1 cellular context compared by ENCODE assay signal in the genomic region with DNA sequence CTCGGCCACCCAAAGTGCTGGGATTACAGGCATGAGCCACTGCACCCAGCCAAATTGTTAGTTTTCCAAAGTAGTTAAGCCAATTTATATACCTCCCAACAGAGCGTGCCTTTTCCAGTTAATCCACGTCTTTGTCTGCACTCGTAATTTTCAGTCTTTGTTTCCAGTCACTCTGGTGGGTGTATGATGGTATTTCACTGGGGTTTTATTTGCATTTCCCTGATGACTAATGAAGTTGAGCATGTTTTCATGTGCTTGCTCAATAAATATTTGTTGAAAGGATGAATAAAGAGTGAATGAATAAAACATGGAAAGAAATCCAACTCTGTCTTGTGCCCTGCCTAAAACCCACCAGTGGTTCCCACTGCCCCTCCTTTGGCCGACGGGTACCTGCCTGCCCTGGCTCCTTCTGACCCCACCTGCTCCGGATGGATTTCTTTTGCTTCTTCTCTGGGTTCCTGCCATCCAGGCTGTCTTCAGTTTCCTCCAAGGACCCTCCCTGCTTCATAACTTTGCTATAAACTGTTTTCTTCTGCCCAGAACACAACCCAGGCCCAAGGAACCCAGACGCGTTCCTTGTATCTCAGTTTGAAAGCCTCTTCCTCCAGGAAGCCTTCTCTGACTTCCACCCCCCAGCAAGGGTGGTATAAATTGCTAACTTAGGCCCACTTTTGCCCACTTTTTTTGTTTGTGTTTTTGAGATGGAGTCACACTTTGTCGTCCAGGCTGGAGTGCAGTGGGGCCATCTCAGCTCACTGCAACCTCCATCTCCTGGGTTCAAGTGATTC.
TF ChIP-seq lines count a peak whose summit lies in the region.

No MANE protein-coding gene starts in this region.

TF ChIP-seq in HepG2, 621 proteins besides CTCF, POLR2A, EP300 and RAD21 (continued from another document and continues in another):
- TF ChIP-seq ELF3 (CRISPR knock-in tag; IDR thresholded peaks at IDR 0.05) = peak; percentile 43; the same call in 1 of the 2 replicates
- TF ChIP-seq KDM4B (CRISPR knock-in tag; IDR thresholded peaks at IDR 0.05) = no peak
- no peak for TF ChIP-seq ZSCAN20 (CRISPR knock-in tag; IDR thresholded peaks at IDR 0.05; ENCODE audit: borderline replicate concordance)
- TF ChIP-seq SSRP1 (CRISPR knock-in tag; IDR thresholded peaks at IDR 0.05) = no peak
- TF ChIP-seq GATAD2A (CRISPR knock-in tag; IDR thresholded peaks at IDR 0.05) = peak; percentile 73
- no peak for TF ChIP-seq ZFP36L1 (CRISPR knock-in tag; IDR thresholded peaks at IDR 0.05)
- no peak for TF ChIP-seq FOXK2 (IDR thresholded peaks at IDR 0.05)
- no peak for TF ChIP-seq ZNF850 (CRISPR knock-in tag; conservative IDR thresholded peaks at IDR 0.05)
- TF ChIP-seq ZBTB3 (CRISPR knock-in tag; IDR thresholded peaks at IDR 0.05; ENCODE audit: borderline replicate concordance, low read depth) = no peak
- no peak for TF ChIP-seq ARNT2 (CRISPR knock-in tag; IDR thresholded peaks at IDR 0.05; ENCODE audit: low read depth)
- TF ChIP-seq, protein P1, sequence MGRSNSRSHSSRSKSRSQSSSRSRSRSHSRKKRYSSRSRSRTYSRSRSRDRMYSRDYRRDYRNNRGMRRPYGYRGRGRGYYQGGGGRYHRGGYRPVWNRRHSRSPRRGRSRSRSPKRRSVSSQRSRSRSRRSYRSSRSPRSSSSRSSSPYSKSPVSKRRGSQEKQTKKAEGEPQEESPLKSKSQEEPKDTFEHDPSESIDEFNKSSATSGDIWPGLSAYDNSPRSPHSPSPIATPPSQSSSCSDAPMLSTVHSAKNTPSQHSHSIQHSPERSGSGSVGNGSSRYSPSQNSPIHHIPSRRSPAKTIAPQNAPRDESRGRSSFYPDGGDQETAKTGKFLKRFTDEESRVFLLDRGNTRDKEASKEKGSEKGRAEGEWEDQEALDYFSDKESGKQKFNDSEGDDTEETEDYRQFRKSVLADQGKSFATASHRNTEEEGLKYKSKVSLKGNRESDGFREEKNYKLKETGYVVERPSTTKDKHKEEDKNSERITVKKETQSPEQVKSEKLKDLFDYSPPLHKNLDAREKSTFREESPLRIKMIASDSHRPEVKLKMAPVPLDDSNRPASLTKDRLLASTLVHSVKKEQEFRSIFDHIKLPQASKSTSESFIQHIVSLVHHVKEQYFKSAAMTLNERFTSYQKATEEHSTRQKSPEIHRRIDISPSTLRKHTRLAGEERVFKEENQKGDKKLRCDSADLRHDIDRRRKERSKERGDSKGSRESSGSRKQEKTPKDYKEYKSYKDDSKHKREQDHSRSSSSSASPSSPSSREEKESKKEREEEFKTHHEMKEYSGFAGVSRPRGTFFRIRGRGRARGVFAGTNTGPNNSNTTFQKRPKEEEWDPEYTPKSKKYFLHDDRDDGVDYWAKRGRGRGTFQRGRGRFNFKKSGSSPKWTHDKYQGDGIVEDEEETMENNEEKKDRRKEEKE (IDR thresholded peaks at IDR 0.05) = no peak
- 0 out of 2 replicates have a peak, but pooled peaks have one; percentile 67 for TF ChIP-seq ZNF784 (CRISPR knock-in tag; IDR thresholded peaks at IDR 0.05; ENCODE audit: borderline replicate concordance)
- TF ChIP-seq, protein P2, sequence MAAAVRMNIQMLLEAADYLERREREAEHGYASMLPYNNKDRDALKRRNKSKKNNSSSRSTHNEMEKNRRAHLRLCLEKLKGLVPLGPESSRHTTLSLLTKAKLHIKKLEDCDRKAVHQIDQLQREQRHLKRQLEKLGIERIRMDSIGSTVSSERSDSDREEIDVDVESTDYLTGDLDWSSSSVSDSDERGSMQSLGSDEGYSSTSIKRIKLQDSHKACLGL (CRISPR knock-in tag; IDR thresholded peaks at IDR 0.05) = no peak
- no peak for TF ChIP-seq ZNF124 (CRISPR knock-in tag; IDR thresholded peaks at IDR 0.05)
- no peak for TF ChIP-seq PBX2 (CRISPR knock-in tag; IDR thresholded peaks at IDR 0.05)
- TF ChIP-seq YEATS2 (CRISPR knock-in tag; IDR thresholded peaks at IDR 0.05; ENCODE audit: borderline replicate concordance) = no peak
- no peak for TF ChIP-seq IKZF1 (IDR thresholded peaks at IDR 0.05)
- TF ChIP-seq ZNF446 (CRISPR knock-in tag; IDR thresholded peaks at IDR 0.05) = no peak
- no peak for TF ChIP-seq RNF219 (CRISPR knock-in tag; IDR thresholded peaks at IDR 0.05)
- no peak for TF ChIP-seq ATF7 (IDR thresholded peaks at IDR 0.05)
- no peak for TF ChIP-seq ATF7 (CRISPR knock-in tag; IDR thresholded peaks at IDR 0.05)
- TF ChIP-seq DNMT3B (CRISPR knock-in tag; conservative IDR thresholded peaks at IDR 0.05) = no peak
- TF ChIP-seq TP53 (CRISPR knock-in tag; conservative IDR thresholded peaks at IDR 0.05) = no peak
- TF ChIP-seq ZNF883 (CRISPR knock-in tag; IDR thresholded peaks at IDR 0.05; ENCODE audit: not compliant biosample characterization) = no peak
- no peak for TF ChIP-seq ZNF234 (CRISPR knock-in tag; conservative IDR thresholded peaks at IDR 0.05)
- peak; percentile 50; the same call in 1 of the 2 replicates for TF ChIP-seq CEBPG (CRISPR knock-in tag; IDR thresholded peaks at IDR 0.05)
- TF ChIP-seq FOXO1 (CRISPR knock-in tag; IDR thresholded peaks at IDR 0.05) = no peak
- no peak for TF ChIP-seq ZNF713 (CRISPR knock-in tag; IDR thresholded peaks at IDR 0.05)
- 0 out of 2 replicates have a peak, but pooled peaks have one; percentile 43 for TF ChIP-seq KLF6 (CRISPR knock-in tag; IDR thresholded peaks at IDR 0.05)
- TF ChIP-seq SALL2 (CRISPR knock-in tag; IDR thresholded peaks at IDR 0.05) = no peak
- TF ChIP-seq ZSCAN30 (CRISPR knock-in tag; IDR thresholded peaks at IDR 0.05) = no peak
- TF ChIP-seq CSRNP2 (CRISPR knock-in tag; conservative IDR thresholded peaks at IDR 0.05; ENCODE audit: low read depth) = no peak
- no peak for TF ChIP-seq POGZ (CRISPR knock-in tag; IDR thresholded peaks at IDR 0.05)
- TF ChIP-seq RXRB (CRISPR knock-in tag; IDR thresholded peaks at IDR 0.05; ENCODE audit: borderline replicate concordance) = 0 out of 2 replicates have a peak, but pooled peaks have one; percentile 19
- TF ChIP-seq, protein P3, sequence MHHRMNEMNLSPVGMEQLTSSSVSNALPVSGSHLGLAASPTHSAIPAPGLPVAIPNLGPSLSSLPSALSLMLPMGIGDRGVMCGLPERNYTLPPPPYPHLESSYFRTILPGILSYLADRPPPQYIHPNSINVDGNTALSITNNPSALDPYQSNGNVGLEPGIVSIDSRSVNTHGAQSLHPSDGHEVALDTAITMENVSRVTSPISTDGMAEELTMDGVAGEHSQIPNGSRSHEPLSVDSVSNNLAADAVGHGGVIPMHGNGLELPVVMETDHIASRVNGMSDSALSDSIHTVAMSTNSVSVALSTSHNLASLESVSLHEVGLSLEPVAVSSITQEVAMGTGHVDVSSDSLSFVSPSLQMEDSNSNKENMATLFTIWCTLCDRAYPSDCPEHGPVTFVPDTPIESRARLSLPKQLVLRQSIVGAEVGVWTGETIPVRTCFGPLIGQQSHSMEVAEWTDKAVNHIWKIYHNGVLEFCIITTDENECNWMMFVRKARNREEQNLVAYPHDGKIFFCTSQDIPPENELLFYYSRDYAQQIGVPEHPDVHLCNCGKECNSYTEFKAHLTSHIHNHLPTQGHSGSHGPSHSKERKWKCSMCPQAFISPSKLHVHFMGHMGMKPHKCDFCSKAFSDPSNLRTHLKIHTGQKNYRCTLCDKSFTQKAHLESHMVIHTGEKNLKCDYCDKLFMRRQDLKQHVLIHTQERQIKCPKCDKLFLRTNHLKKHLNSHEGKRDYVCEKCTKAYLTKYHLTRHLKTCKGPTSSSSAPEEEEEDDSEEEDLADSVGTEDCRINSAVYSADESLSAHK (CRISPR knock-in tag; IDR thresholded peaks at IDR 0.05; ENCODE audit: borderline replicate concordance) = no peak
- no peak for TF ChIP-seq ZNF343 (CRISPR knock-in tag; IDR thresholded peaks at IDR 0.05)
- TF ChIP-seq, protein P4, sequence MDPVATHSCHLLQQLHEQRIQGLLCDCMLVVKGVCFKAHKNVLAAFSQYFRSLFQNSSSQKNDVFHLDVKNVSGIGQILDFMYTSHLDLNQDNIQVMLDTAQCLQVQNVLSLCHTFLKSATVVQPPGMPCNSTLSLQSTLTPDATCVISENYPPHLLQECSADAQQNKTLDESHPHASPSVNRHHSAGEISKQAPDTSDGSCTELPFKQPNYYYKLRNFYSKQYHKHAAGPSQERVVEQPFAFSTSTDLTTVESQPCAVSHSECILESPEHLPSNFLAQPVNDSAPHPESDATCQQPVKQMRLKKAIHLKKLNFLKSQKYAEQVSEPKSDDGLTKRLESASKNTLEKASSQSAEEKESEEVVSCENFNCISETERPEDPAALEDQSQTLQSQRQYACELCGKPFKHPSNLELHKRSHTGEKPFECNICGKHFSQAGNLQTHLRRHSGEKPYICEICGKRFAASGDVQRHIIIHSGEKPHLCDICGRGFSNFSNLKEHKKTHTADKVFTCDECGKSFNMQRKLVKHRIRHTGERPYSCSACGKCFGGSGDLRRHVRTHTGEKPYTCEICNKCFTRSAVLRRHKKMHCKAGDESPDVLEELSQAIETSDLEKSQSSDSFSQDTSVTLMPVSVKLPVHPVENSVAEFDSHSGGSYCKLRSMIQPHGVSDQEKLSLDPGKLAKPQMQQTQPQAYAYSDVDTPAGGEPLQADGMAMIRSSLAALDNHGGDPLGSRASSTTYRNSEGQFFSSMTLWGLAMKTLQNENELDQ (CRISPR knock-in tag; IDR thresholded peaks at IDR 0.05; ENCODE audit: borderline replicate concordance) = no peak
- peak; percentile 20; the same call in 1 of the 2 replicates for TF ChIP-seq ZNF644 (CRISPR knock-in tag; IDR thresholded peaks at IDR 0.05; ENCODE audit: low read depth)
- 0 out of 2 replicates have a peak, but pooled peaks have one; percentile 12 for TF ChIP-seq KAT8 (CRISPR knock-in tag; IDR thresholded peaks at IDR 0.05)
- no peak for TF ChIP-seq ZNF292 (CRISPR knock-in tag; IDR thresholded peaks at IDR 0.05; ENCODE audit: borderline replicate concordance, low read depth)
